ENCODE assay signal across 1 cellular context in genomic region chr1:23958810-23959460, GRCh38.
TF ChIP-seq lines count a peak whose summit lies in the region.

No MANE protein-coding gene starts in this region.

TF ChIP-seq in K562, 482 proteins besides CTCF, POLR2A, EP300 and RAD21 (continued from another document and continues in another):
- TF ChIP-seq SMARCE1 (IDR thresholded peaks at IDR 0.05) (peak; percentile 14), CBFB (CRISPR knock-in tag; IDR thresholded peaks at IDR 0.05) (no peak), ETS2 (tag; IDR thresholded peaks at IDR 0.05; ENCODE audit: borderline replicate concordance, poor library complexity, severe bottlenecking) (no peak), GTF2E2 (tag; IDR thresholded peaks at IDR 0.05) (no peak), KHSRP (IDR thresholded peaks at IDR 0.05) (no peak), CEBPG (CRISPR knock-in tag; IDR thresholded peaks at IDR 0.05) (no peak), CEBPG (tag; conservative IDR thresholded peaks at IDR 0.05 in 1 of 2, IDR thresholded peaks at IDR 0.05 in 1 of 2) (no peak; a peak in 1 of 4 replicates), CHD1 (IDR thresholded peaks at IDR 0.05; ENCODE audit: low read length) (no peak), USF1 (CRISPR knock-in tag; IDR thresholded peaks at IDR 0.05) (0 out of 2 replicates have a peak, but pooled peaks have one; percentile 11), ZC3H4 (CRISPR knock-in tag; IDR thresholded peaks at IDR 0.05; ENCODE audit: borderline replicate concordance) (no peak), RBM22 (IDR thresholded peaks at IDR 0.05; ENCODE audit: low read depth, low read length, poor library complexity, severe bottlenecking) (peak; percentile 55), NR3C1 (CRISPR knock-in tag; IDR thresholded peaks at IDR 0.05) (0 out of 2 replicates have a peak, but pooled peaks have one; percentile 27), SMARCA4 (IDR thresholded peaks at IDR 0.05) (no peak; the same call in 1 of the 2 replicates), MBD1 (CRISPR knock-in tag; IDR thresholded peaks at IDR 0.05) (no peak), SFPQ (IDR thresholded peaks at IDR 0.05; ENCODE audit: low read depth, low read length) (no peak), RBBP5 (IDR thresholded peaks at IDR 0.05; ENCODE audit: borderline replicate concordance, insufficient read depth, low read length, poor library complexity, severe bottlenecking) (peak; percentile 9), CHD7 (IDR thresholded peaks at IDR 0.05; ENCODE audit: low read depth, low read length) (no peak), KDM5B (IDR thresholded peaks at IDR 0.05; ENCODE audit: insufficient replicate concordance, low read depth, low read length) (peak; percentile 83), XRCC4 (IDR thresholded peaks at IDR 0.05; ENCODE audit: extremely low read depth, insufficient read depth, insufficient read length) (no peak), FOXJ3 (CRISPR knock-in tag; IDR thresholded peaks at IDR 0.05) (no peak), NR0B1 (IDR thresholded peaks at IDR 0.05; ENCODE audit: partially characterized antibody) (no peak), ZNF121 (CRISPR knock-in tag; conservative IDR thresholded peaks at IDR 0.05) (no peak), ELK3 (CRISPR knock-in tag; IDR thresholded peaks at IDR 0.05) (no peak), ZNF12 (CRISPR knock-in tag; IDR thresholded peaks at IDR 0.05) (peak; percentile 18; the same call in 1 of the 2 replicates), CCAR2 (IDR thresholded peaks at IDR 0.05; ENCODE audit: low read depth, low read length) (no peak), RB1 (IDR thresholded peaks at IDR 0.05; ENCODE audit: low read depth) (no peak), ZFP91 (CRISPR knock-in tag; IDR thresholded peaks at IDR 0.05) (no peak), RHOXF2B (CRISPR knock-in tag; conservative IDR thresholded peaks at IDR 0.05) (no peak), TRIM28 (IDR thresholded peaks at IDR 0.05) (no peak), KLF10 (CRISPR knock-in tag; IDR thresholded peaks at IDR 0.05) (no peak), PHF8 (IDR thresholded peaks at IDR 0.05; ENCODE audit: borderline replicate concordance, low read length) (peak; percentile 22), ZNF655 (CRISPR knock-in tag; IDR thresholded peaks at IDR 0.05) (no peak), ERF (CRISPR knock-in tag; IDR thresholded peaks at IDR 0.05) (no peak), POLR2G (IDR thresholded peaks at IDR 0.05; ENCODE audit: low read depth, low read length) (no peak), MEF2D (tag; conservative IDR thresholded peaks at IDR 0.05; ENCODE audit: low read depth) (no peak), YBX1 (IDR thresholded peaks at IDR 0.05) (no peak), BRF1 (IDR thresholded peaks at IDR 0.05; ENCODE audit: borderline replicate concordance, extremely low read depth, insufficient read length) (no peak), ZNF354B (CRISPR knock-in tag; IDR thresholded peaks at IDR 0.05) (no peak), NCOA4 (IDR thresholded peaks at IDR 0.05; ENCODE audit: partially characterized antibody) (no peak), MEIS2 (IDR thresholded peaks at IDR 0.05; ENCODE audit: partially characterized antibody) (peak; percentile 80), SRSF3 (IDR thresholded peaks at IDR 0.05; ENCODE audit: insufficient read depth, low read length) (no peak)
